Comparison of ENCODE assay signal across 16 cellular contexts in genomic region chr12:31390991-31391390, GRCh38.
DNase-seq lines count a peak whose midpoint lies in the region; ATAC-seq and TF ChIP-seq lines count a peak whose summit lies in the region.
"Had no signal": no experiment of that assay in that cellular context is flagged by ENCODE, and none has a peak within 500 bp of the region (broad histone marks: within the 10 kb centered on the region; RNA-seq: fewer than 3 reads in every experiment).

No MANE protein-coding gene starts in this region.

- H3K4me3 ChIP-seq in GM23338, result no peak overlapping the region
- no peak overlapping the region for H3K4me3 ChIP-seq in mammary epithelial cell (replicated peaks in 1 of 3; ENCODE audit: insufficient read depth in 1 of 3, low read depth in 2 of 3, low read length in 3 of 3)

- no peak overlapping the region for H3K4me2 ChIP-seq in GM23338
- no peak overlapping the region for H3K4me2 ChIP-seq in mammary epithelial cell (ENCODE audit: insufficient read depth, low read depth, low read length)
- H3K4me2 ChIP-seq: SK-N-SH had no signal

- CTCF ChIA-PET in WTC11 (lab: Charles Lee) (no interaction called here), mammary epithelial cell (lab: Charles Lee; ENCODE audit: low non-redundant PET) (no interaction called here)

- POLR2A ChIA-PET in WTC11 (lab: Charles Lee), result interaction anchor here (1.0 kb wide), 1 partner anchor 65 kb away, joined by 3 read pairs; the partner anchor contains the start of gene SINHCAF

- dilution Hi-C loops in mammary epithelial cell (cut with HindIII; ENCODE audit: low sequenced_read_pairs), result loop anchor here (25.0 kb wide), 1 partner anchor 246 kb away; no protein-coding TSS in a partner anchor

- H3K27me3 ChIP-seq in GM23338 (ENCODE audit: insufficient read depth) (no peaks in the 10 kb centered on the region), mammary epithelial cell (ENCODE audit: insufficient read depth, low read length) (no peaks in the 10 kb centered on the region)

- H3K9me3 ChIP-seq in mammary epithelial cell (replicated peaks; ENCODE audit: insufficient read depth, low read length), result no peaks in the 10 kb centered on the region
- H3K9me3 ChIP-seq: SK-N-SH had no signal

- H2AFZ ChIP-seq in GM23338 (no peak overlapping the region), mammary epithelial cell (ENCODE audit: low read depth, low read length) (no peak overlapping the region)

- H3K27me3 Mint-ChIP-seq in GM23338 (ENCODE audit: insufficient read depth, low read depth, poor library complexity), result peaks cover 7% of the 10 kb centered on the region
- no peaks in the 10 kb centered on the region for H3K27me3 Mint-ChIP-seq in WTC11 (ENCODE audit: low read depth)

- H3K36me3 Mint-ChIP-seq in GM23338 (ENCODE audit: low read depth), result no peaks in the 10 kb centered on the region
- no peaks in the 10 kb centered on the region for H3K36me3 Mint-ChIP-seq in WTC11
- H3K36me3 Mint-ChIP-seq: CD4-positive, CD25-positive, alpha-beta regulatory T cell had no signal

- H3K79me2 ChIP-seq in GM23338 (replicated peaks; ENCODE audit: insufficient read depth), result no peaks in the 10 kb centered on the region
- H3K79me2 ChIP-seq in mammary epithelial cell (ENCODE audit: insufficient read depth, low read length), result no peaks in the 10 kb centered on the region

- H3K4me1 ChIP-seq in GM23338 (ENCODE audit: insufficient read depth), result peaks cover 22% of the 10 kb centered on the region
- peaks cover 4% of the 10 kb centered on the region for H3K4me1 ChIP-seq in mammary epithelial cell (ENCODE audit: insufficient read depth, low read length)

- H3K9me2 ChIP-seq in GM23338 (ENCODE audit: insufficient read depth), result no peaks in the 10 kb centered on the region
- H3K9me2 ChIP-seq: SK-N-SH had no signal

- no peaks in the 10 kb centered on the region for H3F3A ChIP-seq in GM23338 (replicated peaks; ENCODE audit: low read depth)

- TF ChIP-seq CTCF in GM23338 (conservative IDR thresholded peaks at IDR 0.05; ENCODE audit: low read depth in 2 of 2), result no peak
- TF ChIP-seq CTCF in WTC11 (IDR thresholded peaks at IDR 0.05), result no peak
- TF ChIP-seq CTCF in mammary epithelial cell (conservative IDR thresholded peaks at IDR 0.05 in 1 of 2, IDR thresholded peaks at IDR 0.05 in 1 of 2; ENCODE audit: extremely low read depth in 1 of 2, insufficient read depth in 1 of 2, low read depth in 1 of 2, low read length in 2 of 2), result no peak

- DNase-seq in GM23338 (ENCODE audit: low spot score) (peak; percentile 41), WTC11 (ENCODE audit: low spot score) (no peak), iPS-NIHi7 (ENCODE audit: extremely low spot score) (peak; percentile 19), posterior vena cava (ENCODE audit: low spot score) (peak; percentile 29), GF-D8 (lab: John Stamatoyannopoulos, UW) (no peak), NCI-H510A treated with DMSO at 0.1 percent for 48 hours (lab: John Stamatoyannopoulos, UW) (no peak), mammary epithelial cell (no peak)
- DNase-seq: CD4-positive, CD25-positive, alpha-beta regulatory T cell; COR-L47; NCI-H1048; NCI-H1436 treated with DMSO at 0.1 percent for 48 hours; NCI-H2081; NCI-H510A; RPMI8226; SHP77 treated with DMSO at 0.1 percent for 48 hours; SK-N-SH had no signal

- intact Hi-C loops in posterior vena cava (cut with DNase I), result no loop called here
- intact Hi-C loops in mammary epithelial cell (cut with micrococcal nuclease), result no loop called here

- no peak for ATAC-seq in GM23338
- ATAC-seq in WTC11, result no peak

- 0 out of 2 replicates have a peak overlapping the region, but pooled peaks have one; percentile 4 for H3K27ac Mint-ChIP-seq in GM23338
- peak overlapping the region; percentile 77 for H3K27ac Mint-ChIP-seq in WTC11
- H3K27ac Mint-ChIP-seq: CD4-positive, CD25-positive, alpha-beta regulatory T cell had no signal

- in situ Hi-C loops in mammary epithelial cell (cut with MboI; ENCODE audit: low sequenced_read_pairs in 2 of 2), result no loop called here

- no peak overlapping the region for H3K27ac ChIP-seq in GM23338 (ENCODE audit: low read depth)
- no peak overlapping the region for H3K27ac ChIP-seq in mammary epithelial cell (ENCODE audit: insufficient read depth, low read depth, low read length)

- H4K20me1 ChIP-seq in GM23338 (replicated peaks; ENCODE audit: insufficient read depth) (no peaks in the 10 kb centered on the region), mammary epithelial cell (ENCODE audit: insufficient read depth, low read length) (no peaks in the 10 kb centered on the region)

- H3K36me3 ChIP-seq in GM23338 (ENCODE audit: insufficient read depth) (no peaks in the 10 kb centered on the region), mammary epithelial cell (ENCODE audit: insufficient read depth, low read length) (no peaks in the 10 kb centered on the region)

- peaks cover 48% of the 10 kb centered on the region for H3K4me1 Mint-ChIP-seq in GM23338
- peaks cover 46% of the 10 kb centered on the region for H3K4me1 Mint-ChIP-seq in WTC11
- H3K4me1 Mint-ChIP-seq: CD4-positive, CD25-positive, alpha-beta regulatory T cell had no signal

- BruUV-seq in mammary epithelial cell (replicated peaks; lab: Mats Ljungman, UMichigan), result no TSS peak

- H3K9me3 Mint-ChIP-seq in GM23338 (no peaks in the 10 kb centered on the region), WTC11 (no peaks in the 10 kb centered on the region)

- H3K9ac ChIP-seq in mammary epithelial cell (ENCODE audit: insufficient read depth, low read length), result no peak overlapping the region
- H3K9ac ChIP-seq: SK-N-SH had no signal

- no peak overlapping the region; the same call in 2 of the 3 replicates for H3K4me3 Mint-ChIP-seq in GM23338
- no peak overlapping the region for H3K4me3 Mint-ChIP-seq in WTC11
- H3K4me3 Mint-ChIP-seq: CD4-positive, CD25-positive, alpha-beta regulatory T cell had no signal

- 100% methylated on average over 2 of the region's 2 CpGs for whole genome bisulfite sequencing in mammary epithelial cell (ENCODE audit: low coverage, missing lambda C conversion rate)

TF ChIP-seq in GM23338, 12 proteins besides CTCF, POLR2A, EP300 and RAD21 (continues in another document):
- TF ChIP-seq ETS1 (IDR thresholded peaks at IDR 0.05), result no peak

TF ChIP-seq in WTC11, 78 proteins besides CTCF, POLR2A, EP300 and RAD21:
- TF ChIP-seq GABPB1 (CRISPR knock-in tag; IDR thresholded peaks at IDR 0.05) (no peak), KAT7 (CRISPR knock-in tag; IDR thresholded peaks at IDR 0.05; ENCODE audit: borderline replicate concordance) (no peak), ATF2 (CRISPR knock-in tag; IDR thresholded peaks at IDR 0.05; ENCODE audit: borderline replicate concordance, low read depth) (no peak), NFE2L1 (CRISPR knock-in tag; IDR thresholded peaks at IDR 0.05) (no peak), JAZF1 (CRISPR knock-in tag; IDR thresholded peaks at IDR 0.05) (no peak), ZNF396 (CRISPR knock-in tag; IDR thresholded peaks at IDR 0.05; ENCODE audit: borderline replicate concordance) (no peak), FOXK1 (CRISPR knock-in tag; IDR thresholded peaks at IDR 0.05) (no peak), FOXP1 (CRISPR knock-in tag; IDR thresholded peaks at IDR 0.05; ENCODE audit: borderline replicate concordance) (no peak), STAT6 (CRISPR knock-in tag; conservative IDR thresholded peaks at IDR 0.05; ENCODE audit: low read depth) (no peak), IRF2 (CRISPR knock-in tag; IDR thresholded peaks at IDR 0.05; ENCODE audit: borderline replicate concordance, low read depth) (no peak), ETV6 (CRISPR knock-in tag; IDR thresholded peaks at IDR 0.05) (no peak), RELA (CRISPR knock-in tag; IDR thresholded peaks at IDR 0.05; ENCODE audit: borderline replicate concordance) (no peak), OVOL2 (CRISPR knock-in tag; IDR thresholded peaks at IDR 0.05; ENCODE audit: borderline replicate concordance) (no peak), PREB (CRISPR knock-in tag; IDR thresholded peaks at IDR 0.05; ENCODE audit: borderline replicate concordance) (no peak)

Comparison
In these comparisons a context has a peak if more than half of its experiments do, and no peak if none do; other contexts are left out.
1. DNase-seq: peak in GM23338 (single experiment), iPS-NIHi7 (single experiment) and posterior vena cava (single experiment); none in WTC11 (single experiment), GF-D8 (single experiment), NCI-H510A treated with DMSO at 0.1 percent for 48 hours (single experiment) and mammary epithelial cell (single experiment).